ENCODE assay signal across 25 cellular contexts in the genomic region with DNA sequence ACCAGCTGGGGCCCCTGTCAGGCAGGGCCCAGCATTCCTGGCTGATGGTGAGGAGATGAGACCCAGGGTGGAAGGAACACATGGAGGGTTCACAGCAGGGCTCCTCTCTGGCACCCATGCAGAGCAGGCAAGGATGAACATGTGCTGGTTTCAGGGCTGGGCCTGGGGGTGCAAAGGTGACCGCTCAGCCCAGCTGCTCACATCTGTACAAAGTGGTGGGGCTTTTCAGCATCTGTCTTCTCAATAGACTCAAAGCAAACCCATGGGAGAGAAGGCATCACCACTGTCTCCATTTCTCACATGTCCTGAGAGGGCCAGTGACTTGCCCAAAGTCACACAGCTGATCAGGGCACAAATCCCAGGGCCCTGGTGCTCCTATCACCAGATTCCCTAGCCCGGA. TPM values are rescaled to one million over a fixed set of nuclear protein-coding genes. Genes with fewer than 3 reads are reported as not detected.
DNase-seq lines count a peak whose midpoint lies in the region; ATAC-seq and TF ChIP-seq lines count a peak whose summit lies in the region.
"Had no signal": no experiment of that assay in that cellular context is flagged by ENCODE, and none has a peak within 500 bp of the region (broad histone marks: within the 10 kb centered on the region; RNA-seq: fewer than 3 reads in every experiment).

No MANE protein-coding gene starts in this region.

- POLR2A ChIA-PET in CD4-positive, alpha-beta T cell (lab: Charles Lee) = interaction anchor here (0.6 to 2.1 kb wide), 3 partner anchors 14 to 119 kb away, joined by 4 to 10 read pairs (median 5); no protein-coding TSS in a partner anchor
- POLR2A ChIA-PET in PC-9 (lab: Charles Lee; ENCODE audit: unreplicated experiment) = no interaction called here

- TF ChIP-seq CTCF in CD4-positive, alpha-beta T cell (IDR thresholded peaks at IDR 0.05) = no peak
- TF ChIP-seq CTCF in NB4 (IDR thresholded peaks at IDR 0.05; ENCODE audit: low read depth, low read length) = no peak
- no peak for TF ChIP-seq CTCF in PC-9 (conservative IDR thresholded peaks at IDR 0.05)

- peak overlapping the region; percentile 90 for H3K27ac Mint-ChIP-seq in CD4-positive, alpha-beta T cell
- H3K27ac Mint-ChIP-seq: activated T-helper 1 cell treated with anti-CD3 and anti-CD28 coated beads, Interleukin-12 subunit alpha, Interleukin-12 subunit beta, Interleukin-2, Interleukin-4 antibody, amounts not matched to agents 30 ng/mL and 10 ng/mL and 1 ng/mL, durations not matched to agents 14 hours and 24 hours and 36 hours; T-helper 2 cell treated with Interferon-gamma antibody and Interleukin-4, amounts not matched to agents 5 μg/mL and 100 μg/mL, for 36 hours had no signal

- no peak for ATAC-seq in CD4-positive, alpha-beta T cell (ENCODE audit: poor library complexity)
- ATAC-seq in GM21619 (IDR thresholded peaks at IDR 0.05; ENCODE audit: unreplicated experiment) = no peak
- ATAC-seq: left lobe of liver; stimulated activated naive CD8-positive, alpha-beta T cell treated with anti-CD3 and anti-CD28 coated beads, Interleukin-15, Interleukin-2, amounts not matched to agents 100 U/mL and 50 U/mL, for 24 hours had no signal

- no TSS peak for BruUV-seq in PC-9 (replicated peaks; lab: Mats Ljungman, UMichigan)

- H3K36me3 ChIP-seq in BLaER1 = no peaks in the 10 kb centered on the region
- H3K36me3 ChIP-seq in effector memory CD4-positive, alpha-beta T cell (ENCODE audit: control insufficient read depth, insufficient read depth, low read length) = no peaks in the 10 kb centered on the region
- no peaks in the 10 kb centered on the region for H3K36me3 ChIP-seq in PC-9 (ENCODE audit: low read depth)
- H3K36me3 ChIP-seq: MG63 had no signal

- peak overlapping the region; percentile 54 for H3K4me3 Mint-ChIP-seq in CD4-positive, alpha-beta T cell
- H3K4me3 Mint-ChIP-seq: activated T-helper 1 cell treated with anti-CD3 and anti-CD28 coated beads, Interleukin-12 subunit alpha, Interleukin-12 subunit beta, Interleukin-2, Interleukin-4 antibody, amounts not matched to agents 30 ng/mL and 10 ng/mL and 1 ng/mL, durations not matched to agents 14 hours and 24 hours and 36 hours; CD14-positive monocyte; T-helper 2 cell treated with Interferon-gamma antibody and Interleukin-4, amounts not matched to agents 5 μg/mL and 100 μg/mL, for 36 hours had no signal

- H3K27ac ChIP-seq in BLaER1 (peak overlapping the region; percentile 87), PC-9 (no peak overlapping the region)
- peak overlapping the region; percentile 30 for H3K27ac ChIP-seq in CD4-positive, alpha-beta T cell (ENCODE audit: low read depth, low read length)
- peak overlapping the region; percentile 34 for H3K27ac ChIP-seq in effector memory CD4-positive, alpha-beta T cell (ENCODE audit: insufficient read depth, low read length, poor library complexity, severe bottlenecking)
- H3K27ac ChIP-seq: testis had no signal

- H3K4me3 ChIP-seq in BLaER1 (no peak overlapping the region), NB4 (ENCODE audit: low read depth, low read length) (no peak overlapping the region), PC-9 (no peak overlapping the region)
- no peak overlapping the region for H3K4me3 ChIP-seq in effector memory CD4-positive, alpha-beta T cell (ENCODE audit: insufficient read depth, low read depth, low read length, poor library complexity, severe bottlenecking)
- H3K4me3 ChIP-seq: MG63, testis had no signal

- peak overlapping the region; percentile 31; the same call in 1 of the 2 replicates for H3K9ac ChIP-seq in BLaER1
- H3K9ac ChIP-seq: SK-N-SH had no signal

- H3K4me1 ChIP-seq in BLaER1 (peaks cover 98% of the 10 kb centered on the region), PC-9 (replicated peaks; ENCODE audit: insufficient read depth) (peaks cover 28% of the 10 kb centered on the region)
- H3K4me1 ChIP-seq in effector memory CD4-positive, alpha-beta T cell (ENCODE audit: control insufficient read depth, insufficient read depth, low read length, poor library complexity, severe bottlenecking) = peaks cover 71% of the 10 kb centered on the region

- H3K36me3 Mint-ChIP-seq in CD4-positive, alpha-beta T cell (ENCODE audit: low read depth) = no peaks in the 10 kb centered on the region
- H3K36me3 Mint-ChIP-seq: CD14-positive monocyte had no signal

- H3K4me1 Mint-ChIP-seq in CD4-positive, alpha-beta T cell (ENCODE audit: low read depth) = peaks cover 88% of the 10 kb centered on the region

- DNase-seq in CD4-positive, alpha-beta T cell = no peak
- peak; percentile 37 for DNase-seq in NB4 (ENCODE audit: low read depth)
- DNase-seq in effector memory CD4-positive, alpha-beta T cell = no peak
- DNase-seq in PC-9 = no peak
- DNase-seq in NCI-H1105 (lab: John Stamatoyannopoulos, UW) = no peak
- DNase-seq: activated CD4-positive, alpha-beta T cell treated with anti-CD3 and anti-CD28 coated beads for 48 hours; activated naive CD4-positive, alpha-beta T cell treated with anti-CD3 and anti-CD28 coated beads, Interleukin-2, amount 50 U/mL, for 16 hours; anterior cingulate cortex; dermis blood vessel endothelial cell; DMS153; mesendoderm; NCI-H1436; NCI-H446; NCI-H82; SK-N-SH; stimulated activated CD4-positive, alpha-beta T cell treated with anti-CD3 and anti-CD28 coated beads, Interleukin-15, amount 100 ng/mL, for 24 hours; stimulated activated naive CD8-positive, alpha-beta T cell treated with anti-CD3 and anti-CD28 coated beads, Interleukin-15, Interleukin-2, amounts not matched to agents 100 U/mL and 50 U/mL, for 24 hours; testis had no signal

- no peak for TF ChIP-seq POLR2A in NB4 (IDR thresholded peaks at IDR 0.05; ENCODE audit: extremely low read depth, insufficient read length)

- H3K4me2 ChIP-seq in BLaER1 (peak overlapping the region; percentile 100), PC-9 (no peak overlapping the region)
- H3K4me2 ChIP-seq: SK-N-SH had no signal

- H3F3A ChIP-seq in PC-9 (ENCODE audit: insufficient read depth, low read depth) = peaks cover 8% of the 10 kb centered on the region; the same call in 1 of the 2 replicates

- no peaks in the 10 kb centered on the region for H3K27me3 ChIP-seq in BLaER1
- no peaks in the 10 kb centered on the region for H3K27me3 ChIP-seq in CD4-positive, alpha-beta T cell (ENCODE audit: control insufficient read depth, insufficient read depth, low read length)
- no peaks in the 10 kb centered on the region for H3K27me3 ChIP-seq in effector memory CD4-positive, alpha-beta T cell (replicated peaks; ENCODE audit: control insufficient read depth, insufficient read depth, low read length, poor library complexity, severe bottlenecking)
- H3K27me3 ChIP-seq in PC-9 (ENCODE audit: insufficient read depth, low read depth) = no peaks in the 10 kb centered on the region
- H3K27me3 ChIP-seq: MG63, testis had no signal

- H3K9me3 ChIP-seq in BLaER1 = no peaks in the 10 kb centered on the region
- no peaks in the 10 kb centered on the region for H3K9me3 ChIP-seq in CD4-positive, alpha-beta T cell (ENCODE audit: control insufficient read depth, low read length)
- no peaks in the 10 kb centered on the region for H3K9me3 ChIP-seq in effector memory CD4-positive, alpha-beta T cell (ENCODE audit: control insufficient read depth, low read length)
- no peaks in the 10 kb centered on the region for H3K9me3 ChIP-seq in PC-9 (ENCODE audit: insufficient read depth, low read depth)
- H3K9me3 ChIP-seq: MG63, SK-N-SH, testis had no signal

- H4K20me1 ChIP-seq in BLaER1 (peaks cover 11% of the 10 kb centered on the region; the same call in 1 of the 2 replicates), PC-9 (ENCODE audit: insufficient read depth) (peaks cover 13% of the 10 kb centered on the region)

- H2AFZ ChIP-seq in PC-9 = no peak overlapping the region

- H3K9me3 Mint-ChIP-seq in CD4-positive, alpha-beta T cell = no peaks in the 10 kb centered on the region
- H3K9me3 Mint-ChIP-seq: activated T-helper 1 cell treated with anti-CD3 and anti-CD28 coated beads, Interleukin-12 subunit alpha, Interleukin-12 subunit beta, Interleukin-2, Interleukin-4 antibody, amounts not matched to agents 30 ng/mL and 10 ng/mL and 1 ng/mL, durations not matched to agents 14 hours and 24 hours and 36 hours; T-helper 2 cell treated with Interferon-gamma antibody and Interleukin-4, amounts not matched to agents 5 μg/mL and 100 μg/mL, for 36 hours had no signal

- CTCF ChIA-PET in CD4-positive, alpha-beta T cell (lab: Charles Lee) = interaction anchor here (1.1 kb wide), 1 partner anchor 147 kb away, joined by 3 read pairs; no protein-coding TSS in a partner anchor
- CTCF ChIA-PET in PC-9 (lab: Charles Lee) = no interaction called here

- H3K79me2 ChIP-seq in PC-9 (ENCODE audit: low read depth) = no peaks in the 10 kb centered on the region

- no peaks in the 10 kb centered on the region for H3K9me2 ChIP-seq in PC-9 (ENCODE audit: insufficient read depth)
- H3K9me2 ChIP-seq: SK-N-SH had no signal

- intact Hi-C loops in CD4-positive, alpha-beta T cell (cut with DNase I, micrococcal nuclease) = loop anchor here in 1 of 2 experiments (2.0 kb wide), 1 partner anchor 25 kb away; no protein-coding TSS in a partner anchor
- intact Hi-C loops in PC-9 (cut with micrococcal nuclease; ENCODE audit: unreplicated experiment) = no loop called here

- H3K27me3 Mint-ChIP-seq in CD4-positive, alpha-beta T cell = no peaks in the 10 kb centered on the region

RNA-seq across cellular contexts. Expression of a gene that starts 27.3 kb away (rescaled TPM):
- total RNA-seq in CD4-positive, alpha-beta T cell = 10 to 100 TPM; 61.6 to 64.1 TPM
- total RNA-seq in PC-9 (2021) = 79.1 and 85.1 TPM in 2 replicates
